Comparison of ENCODE assay signal across 8 cellular contexts in the genomic region with DNA sequence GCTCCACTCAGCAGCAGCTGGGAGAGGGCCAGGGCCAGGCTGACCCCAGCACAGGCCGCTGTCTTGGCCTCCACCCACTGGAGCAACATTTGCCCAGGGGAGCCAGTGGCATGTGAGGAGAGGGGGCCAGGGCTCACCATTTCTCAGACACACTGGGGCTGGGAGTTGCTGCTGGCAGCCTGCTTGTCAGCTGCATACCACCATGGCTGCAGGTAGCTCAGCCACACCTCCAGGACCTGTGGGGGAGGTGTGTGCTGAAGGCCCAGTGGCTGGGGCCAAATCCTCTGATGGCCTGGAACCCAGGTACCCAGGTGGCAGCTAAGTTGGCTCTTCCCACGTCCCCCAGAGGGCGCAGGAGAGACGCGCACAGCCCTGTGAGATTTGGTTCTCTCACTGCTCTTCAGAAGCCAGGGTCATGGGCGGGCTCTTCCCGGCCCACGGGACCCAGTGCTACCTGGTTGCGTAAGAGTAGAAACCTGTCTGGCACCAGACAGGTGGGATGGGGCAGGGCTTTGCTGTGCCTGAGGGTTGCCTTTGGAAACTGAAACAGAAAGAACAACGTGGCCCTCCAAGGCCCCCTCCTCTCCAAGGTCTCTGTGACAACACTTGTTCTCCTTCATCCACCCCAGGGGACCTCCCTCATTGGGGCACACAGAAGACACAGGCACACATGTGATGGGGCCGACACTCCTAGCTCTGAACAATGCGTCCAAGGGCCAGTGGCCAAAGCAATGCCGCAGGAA.
DNase-seq lines count a peak whose midpoint lies in the region; ATAC-seq and TF ChIP-seq lines count a peak whose summit lies in the region.

No MANE protein-coding gene starts in this region.

- CTCF ChIA-PET in T-cell (lab: Charles Lee) = no interaction called here

- DNase-seq in NCI-H1092 treated with DMSO at 0.1 percent for 48 hours (lab: John Stamatoyannopoulos, UW) (peak; percentile 35), T-cell (peak; percentile 37 to 73 (median 64)), amniotic epithelial cell (ENCODE audit: low read depth) (peak; percentile 58), iPS-NIHi11 (ENCODE audit: low spot score) (peak; percentile 90)
- DNase-seq in stimulated activated CD4-positive, alpha-beta T cell treated with anti-CD3 and anti-CD28 coated beads, Interleukin-1b, Interleukin-23, amount 100 ng/mL, for 48 hours = peak; percentile 67

- no peaks in the 10 kb centered on the region for H3K27me3 Mint-ChIP-seq in T-cell

- no peaks in the 10 kb centered on the region for H3K9me3 Mint-ChIP-seq in T-cell

- H3K36me3 Mint-ChIP-seq in T-cell = no peaks in the 10 kb centered on the region

- H3K4me3 Mint-ChIP-seq in T-cell = no peak overlapping the region

- peaks cover 11 to 17% (median 13%) of the 10 kb centered on the region in 3 donors for H3K4me1 Mint-ChIP-seq in T-cell

- peak; percentile 90 to 96 (median 92) for ATAC-seq in T-cell (replicated peaks in 1 of 4)
- ATAC-seq in HG02759 (IDR thresholded peaks at IDR 0.05; ENCODE audit: unreplicated experiment) = no peak
- no peak for ATAC-seq in HG03378 (IDR thresholded peaks at IDR 0.05; ENCODE audit: unreplicated experiment)

- TF ChIP-seq CTCF in GM12801 (IDR thresholded peaks at IDR 0.05; ENCODE audit: extremely low read depth, insufficient read length) = peak; percentile 40

- H3K27ac Mint-ChIP-seq in T-cell = peak overlapping the region in 1 of 2 donors; percentile 4

- POLR2A ChIA-PET in T-cell (lab: Charles Lee) = no interaction called here

Comparison
In these comparisons a context has a peak if more than half of its experiments do, and no peak if none do; other contexts are left out.
1. DNase-seq: peak in every context shown above with its lines; median percentile 90 in iPS-NIHi11; 67 in stimulated activated CD4-positive, alpha-beta T cell treated with anti-CD3 and anti-CD28 coated beads, Interleukin-1b, Interleukin-23, amount 100 ng/mL, for 48 hours; 64 in T-cell; 58 in amniotic epithelial cell; 35 in NCI-H1092 treated with DMSO at 0.1 percent for 48 hours.
2. ATAC-seq: peak in T-cell (4 of 4); none in HG02759 (single experiment) and HG03378 (single experiment).